17 cellular contexts compared by ENCODE assay signal in genomic region chr15:60523056-60523455, GRCh38. TPM values are rescaled to one million over a fixed set of nuclear protein-coding genes. Genes with fewer than 3 reads are reported as not detected.
DNase-seq lines count a peak whose midpoint lies in the region; ATAC-seq lines count a peak whose summit lies in the region.
"Had no signal": no experiment of that assay in that cellular context is flagged by ENCODE, and none has a peak within 500 bp of the region (broad histone marks: within the 10 kb centered on the region; RNA-seq: fewer than 3 reads in every experiment).

No MANE protein-coding gene starts in this region.

- no peaks in the 10 kb centered on the region for H3K27me3 Mint-ChIP-seq in activated T-helper 1 cell treated with anti-CD3 and anti-CD28 coated beads, Interleukin-12 subunit alpha, Interleukin-12 subunit beta, Interleukin-2, Interleukin-4 antibody, amounts not matched to agents 30 ng/mL and 10 ng/mL and 1 ng/mL, durations not matched to agents 14 hours and 24 hours and 36 hours (ENCODE audit: insufficient read depth)
- H3K27me3 Mint-ChIP-seq: activated CD8-positive, alpha-beta memory T cell treated with anti-CD3 and anti-CD28 coated beads, Interleukin-2, amount 10 ng/mL, durations not matched to agents 7 days and 5 days; B cell had no signal

- H3K27ac Mint-ChIP-seq in activated T-helper 1 cell treated with anti-CD3 and anti-CD28 coated beads, Interleukin-12 subunit alpha, Interleukin-12 subunit beta, Interleukin-2, Interleukin-4 antibody, amounts not matched to agents 30 ng/mL and 10 ng/mL and 1 ng/mL, durations not matched to agents 14 hours and 24 hours and 36 hours: peak overlapping the region; percentile 28
- H3K27ac Mint-ChIP-seq: activated CD8-positive, alpha-beta memory T cell treated with anti-CD3 and anti-CD28 coated beads, Interleukin-2, amount 10 ng/mL, durations not matched to agents 7 days and 5 days; B cell had no signal

- DNase-seq in A172 (ENCODE audit: low spot score): peak; percentile 6
- DNase-seq in EH (ENCODE audit: low read depth): peak; percentile 52
- no peak for DNase-seq in activated T-helper 1 cell treated with anti-CD3 and anti-CD28 coated beads, Interleukin-12 subunit alpha, Interleukin-12 subunit beta, Interleukin-2, Interleukin-4 antibody, amounts not matched to agents 30 ng/mL and 10 ng/mL and 1 ng/mL, durations not matched to agents 14 hours and 24 hours and 36 hours (ENCODE audit: low spot score)
- peak; percentile 38 for DNase-seq in fibroblast of peridontal ligament (ENCODE audit: extremely low read depth)
- no peak for DNase-seq in NCI-H748 treated with DMSO at 0.1 percent for 48 hours (lab: John Stamatoyannopoulos, UW)
- no peak for DNase-seq in NCI-H1436 treated with DMSO at 0.1 percent for 48 hours (lab: John Stamatoyannopoulos, UW)
- DNase-seq: activated CD8-positive, alpha-beta memory T cell treated with anti-CD3 and anti-CD28 coated beads, Interleukin-2, amount 10 ng/mL, durations not matched to agents 7 days and 5 days; activated naive CD4-positive, alpha-beta T cell treated with anti-CD3 and anti-CD28 coated beads, Interleukin-2, amount 50 U/mL, for 16 hours; DMS79 treated with DMSO at 0.1 percent for 48 hours; dorsolateral prefrontal cortex; heart left ventricle; left colon; NCI-H2171 had no signal

- peaks cover 73% of the 10 kb centered on the region for H3K4me1 Mint-ChIP-seq in activated T-helper 1 cell treated with anti-CD3 and anti-CD28 coated beads, Interleukin-12 subunit alpha, Interleukin-12 subunit beta, Interleukin-2, Interleukin-4 antibody, amounts not matched to agents 30 ng/mL and 10 ng/mL and 1 ng/mL, durations not matched to agents 14 hours and 24 hours and 36 hours (ENCODE audit: low read depth)

- H3K36me3 Mint-ChIP-seq in activated T-helper 1 cell treated with anti-CD3 and anti-CD28 coated beads, Interleukin-12 subunit alpha, Interleukin-12 subunit beta, Interleukin-2, Interleukin-4 antibody, amounts not matched to agents 30 ng/mL and 10 ng/mL and 1 ng/mL, durations not matched to agents 14 hours and 24 hours and 36 hours (ENCODE audit: low read depth): peaks cover 35% of the 10 kb centered on the region

- intact Hi-C loops in activated T-helper 1 cell treated with anti-CD3 and anti-CD28 coated beads, Interleukin-12 subunit alpha, Interleukin-12 subunit beta, Interleukin-2, Interleukin-4 antibody, amounts not matched to agents 30 ng/mL and 10 ng/mL and 1 ng/mL, durations not matched to agents 14 hours and 24 hours and 36 hours (cut with micrococcal nuclease): no loop called here

- no peaks in the 10 kb centered on the region for H3K9me3 Mint-ChIP-seq in activated T-helper 1 cell treated with anti-CD3 and anti-CD28 coated beads, Interleukin-12 subunit alpha, Interleukin-12 subunit beta, Interleukin-2, Interleukin-4 antibody, amounts not matched to agents 30 ng/mL and 10 ng/mL and 1 ng/mL, durations not matched to agents 14 hours and 24 hours and 36 hours

- no peak overlapping the region for H3K4me3 Mint-ChIP-seq in activated T-helper 1 cell treated with anti-CD3 and anti-CD28 coated beads, Interleukin-12 subunit alpha, Interleukin-12 subunit beta, Interleukin-2, Interleukin-4 antibody, amounts not matched to agents 30 ng/mL and 10 ng/mL and 1 ng/mL, durations not matched to agents 14 hours and 24 hours and 36 hours
- H3K4me3 Mint-ChIP-seq: activated CD8-positive, alpha-beta memory T cell treated with anti-CD3 and anti-CD28 coated beads, Interleukin-2, amount 10 ng/mL, durations not matched to agents 7 days and 5 days; B cell had no signal

- no peak for ATAC-seq in HG03135 (IDR thresholded peaks at IDR 0.05; ENCODE audit: unreplicated experiment)
- no peak for ATAC-seq in HG02981 (IDR thresholded peaks at IDR 0.05; ENCODE audit: unreplicated experiment)
- ATAC-seq: activated CD8-positive, alpha-beta memory T cell treated with anti-CD3 and anti-CD28 coated beads, Interleukin-2, amount 10 ng/mL, durations not matched to agents 7 days and 5 days; GM12878; heart left ventricle; left colon had no signal

RNA-seq across cellular contexts. Expression of gene ICE2, which starts 44.1 kb away (rescaled TPM):
- 29.2 and 31.9 TPM in 2 replicates for total RNA-seq in A172 (2014; rRNA removed; shearing (Covaris generic))
- 51.9 and 56.1 TPM in 2 replicates for total RNA-seq in activated T-helper 1 cell treated with anti-CD3 and anti-CD28 coated beads, Interleukin-12 subunit alpha, Interleukin-12 subunit beta, Interleukin-2, Interleukin-4 antibody, amounts not matched to agents 30 ng/mL and 10 ng/mL and 1 ng/mL, durations not matched to agents 14 hours and 24 hours and 36 hours

Comparison
In these comparisons a context has a peak if more than half of its experiments do, and no peak if none do; other contexts are left out.
1. DNase-seq: peak in A172 (single experiment), EH (single experiment) and fibroblast of peridontal ligament (single experiment); none in activated T-helper 1 cell treated with anti-CD3 and anti-CD28 coated beads, Interleukin-12 subunit alpha, Interleukin-12 subunit beta, Interleukin-2, Interleukin-4 antibody, amounts not matched to agents 30 ng/mL and 10 ng/mL and 1 ng/mL, durations not matched to agents 14 hours and 24 hours and 36 hours (single experiment), NCI-H748 treated with DMSO at 0.1 percent for 48 hours (single experiment) and NCI-H1436 treated with DMSO at 0.1 percent for 48 hours (single experiment).